8 cellular contexts compared by ENCODE assay signal in the genomic region with DNA sequence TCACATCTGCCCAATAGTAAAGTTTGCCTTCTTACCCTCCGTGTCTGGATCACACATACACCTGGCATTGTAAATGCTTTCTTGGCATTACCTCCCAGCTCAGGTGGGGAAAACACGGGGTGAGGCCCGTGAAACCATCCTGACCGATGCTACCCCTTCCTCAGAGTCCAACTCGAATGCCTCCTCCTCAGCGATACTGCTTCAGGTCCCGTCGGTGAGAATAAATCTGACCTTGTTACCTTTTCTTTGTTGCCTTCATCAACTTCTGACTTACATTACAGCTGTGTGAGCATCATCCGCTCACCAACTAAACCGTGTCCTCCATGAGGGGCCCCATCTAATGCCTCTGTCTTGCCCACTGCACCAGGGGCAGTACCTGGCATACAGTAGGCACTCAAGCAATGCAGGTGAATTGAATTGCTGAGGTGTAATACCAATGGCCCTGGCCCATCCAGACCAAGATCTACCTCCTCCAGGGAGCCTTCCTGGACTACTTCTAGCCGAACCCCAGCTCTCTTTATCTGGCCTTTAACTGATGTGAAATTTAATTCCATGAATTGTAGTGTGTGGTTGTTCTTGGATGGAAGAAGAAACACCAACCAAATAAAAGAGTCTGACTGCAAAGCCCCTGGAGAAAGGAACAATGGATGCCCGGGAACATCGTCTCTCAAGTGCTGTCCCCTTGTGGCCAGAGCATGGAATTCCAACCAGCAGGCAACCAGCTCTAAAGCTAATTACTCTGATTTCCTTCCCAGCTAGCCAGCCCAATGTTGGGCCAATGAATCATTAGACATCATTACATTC.
DNase-seq lines count a peak whose midpoint lies in the region; ATAC-seq and TF ChIP-seq lines count a peak whose summit lies in the region.

No MANE protein-coding gene starts in this region.

- 71 to 76% methylated on average over 13 of the region's 13 CpGs for WGBS in aorta, 2 donors

- ATAC-seq in mucosa of descending colon (peak; percentile 78), aorta (ENCODE audit: low FRiP score) (no peak)

- H3K9me3 ChIP-seq in HEK293 (ENCODE audit: control insufficient read depth, insufficient read depth, low read depth, low read length) (no peaks in the 10 kb centered on the region), mucosa of descending colon (no peaks in the 10 kb centered on the region), aorta (ENCODE audit: control insufficient read depth, low read length) (no peaks in the 10 kb centered on the region)

- TF ChIP-seq CTCF in HEK293 (tag by site-specific recombination; IDR thresholded peaks at IDR 0.05), result no peak
- TF ChIP-seq CTCF in mucosa of descending colon (IDR thresholded peaks at IDR 0.05), result peak; percentile 70

- no peaks in the 10 kb centered on the region for H3K36me3 ChIP-seq in HEK293 (ENCODE audit: control insufficient read depth in 2 of 2, insufficient read depth in 1 of 2, low read length in 2 of 2)
- H3K36me3 ChIP-seq in mucosa of descending colon (ENCODE audit: low read depth), result no peaks in the 10 kb centered on the region
- H3K36me3 ChIP-seq in aorta (ENCODE audit: control insufficient read depth in 1 of 2, insufficient read depth in 2 of 2, low read length in 1 of 2), result no peaks in the 10 kb centered on the region

- in situ Hi-C loops in Caki2 (cut with HindIII; ENCODE audit: low pct_unique_long_range_greater_than_20kb, low sequenced_read_pairs), result no loop called here

- DNase-seq in Caki2 (ENCODE audit: low read depth), result peak; percentile 30
- DNase-seq in NOMO-1 treated with dmso at 0.1 percent for 144 hours (lab: John Stamatoyannopoulos, UW; ENCODE audit: unreplicated experiment), result peak; percentile 0
- peak; percentile 71 for DNase-seq in ecto neural progenitor cell (ENCODE audit: low spot score)
- DNase-seq in mucosa of descending colon, result peak in 2 of 3 donors; percentile 43 to 51
- DNase-seq in GOT3 (lab: John Stamatoyannopoulos, UW), result no peak
- no peak for DNase-seq in aorta
- DNase-seq in GDM1 (lab: John Stamatoyannopoulos, UW), result no peak

- H3K4me3 ChIP-seq in HEK293 (ENCODE audit: low read depth, low read length), result no peak overlapping the region
- H3K4me3 ChIP-seq in mucosa of descending colon, result no peak overlapping the region
- H3K4me3 ChIP-seq in aorta (ENCODE audit: low read length in 2 of 2), result no peak overlapping the region

- POLR2A ChIA-PET in HEK293 (lab: Yijun Ruan, JAX), result no interaction called here

- H3K4me1 ChIP-seq in HEK293 (ENCODE audit: control insufficient read depth, insufficient read depth, low read length) (no peaks in the 10 kb centered on the region), mucosa of descending colon (ENCODE audit: low read depth) (peaks cover 1% of the 10 kb centered on the region), aorta (ENCODE audit: control insufficient read depth in 1 of 2, insufficient read depth in 2 of 2, low read length in 2 of 2) (no peaks in the 10 kb centered on the region)

- H3K27ac ChIP-seq in HEK293 (ENCODE audit: extremely low read depth, low read depth, low read length) (no peak overlapping the region), aorta (ENCODE audit: low read depth in 1 of 2, low read length in 2 of 2) (no peak overlapping the region)

- intact Hi-C loops in mucosa of descending colon (cut with DNase I, micrococcal nuclease), result loop anchor here (5.0 kb wide), 2 partner anchors 430 to 435 kb away; no protein-coding TSS in a partner anchor
- intact Hi-C loops in aorta (cut with DNase I), result loop anchor here (2.0 to 5.0 kb wide), 3 partner anchors 90 to 435 kb away; no protein-coding TSS in a partner anchor

- CTCF ChIA-PET in HEK293 (lab: Yijun Ruan, JAX), result interaction anchor here (0.5 to 4.0 kb wide), 42 partner anchors 8 to 521 kb away, joined by 3 to 50 read pairs (median 4); a partner anchor contains a TSS

- no peaks in the 10 kb centered on the region for H3K27me3 ChIP-seq in aorta (ENCODE audit: control insufficient read depth in 1 of 2, insufficient read depth in 2 of 2, low read length in 1 of 2)

TF ChIP-seq in HEK293, 187 proteins besides CTCF, POLR2A, EP300 and RAD21:
- TF ChIP-seq ZXDB (tag by site-specific recombination; IDR thresholded peaks at IDR 0.05) (0 out of 2 replicates have a peak, but pooled peaks have one; percentile 15), YY1 (tag by site-specific recombination; IDR thresholded peaks at IDR 0.05) (0 out of 2 replicates have a peak, but pooled peaks have one; percentile 21), HOXC10 (CRISPR knock-in tag; IDR thresholded peaks at IDR 0.05) (no peak), ZBTB17 (tag by site-specific recombination; IDR thresholded peaks at IDR 0.05) (0 out of 2 replicates have a peak, but pooled peaks have one; percentile 44), ZNF416 (tag by site-specific recombination; IDR thresholded peaks at IDR 0.05) (no peak), ZNF654 (tag by site-specific recombination; IDR thresholded peaks at IDR 0.05; ENCODE audit: low read depth) (peak; percentile 76)

Comparison
In these comparisons a context has a peak if more than half of its experiments do, and no peak if none do; other contexts are left out.
1. DNase-seq: peak in Caki2 (single experiment), NOMO-1 treated with dmso at 0.1 percent for 144 hours (single experiment), ecto neural progenitor cell (single experiment) and mucosa of descending colon (2 of 3); none in GOT3 (single experiment), aorta (0 of 2) and GDM1 (single experiment).